ENCODE assay signal across 23 cellular contexts in the genomic region with DNA sequence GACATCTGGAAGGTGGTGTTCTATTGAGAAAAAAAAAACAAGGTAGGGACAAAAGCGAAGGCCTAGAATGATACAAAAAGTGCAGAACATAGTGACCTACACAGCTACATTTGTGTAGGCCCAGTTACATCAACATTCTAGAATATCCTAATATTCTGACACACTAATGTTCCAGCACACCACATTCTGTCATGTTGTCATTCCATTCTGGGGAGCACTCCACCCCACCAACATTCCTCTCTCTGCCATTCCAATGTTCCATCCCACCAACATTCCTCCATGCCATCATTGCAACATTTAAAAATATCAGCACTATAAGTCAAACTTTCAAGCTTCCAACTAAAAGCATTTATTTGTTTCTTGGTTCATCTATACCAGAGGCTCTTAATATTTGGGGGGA. TPM values are rescaled to one million over a fixed set of nuclear protein-coding genes. Genes with fewer than 3 reads are reported as not detected.
DNase-seq lines count a peak whose midpoint lies in the region; ATAC-seq and TF ChIP-seq lines count a peak whose summit lies in the region.
"Had no signal": no experiment of that assay in that cellular context is flagged by ENCODE, and none has a peak within 500 bp of the region (broad histone marks: within the 10 kb centered on the region; RNA-seq: fewer than 3 reads in every experiment).

No MANE protein-coding gene starts in this region.

- intact Hi-C loops in CD4-positive, alpha-beta memory T cell (cut with micrococcal nuclease): loop anchor here (5.0 kb wide), 1 partner anchor 37 kb away; a partner anchor contains a TSS

- H3K36me3 ChIP-seq in ACC112 (ENCODE audit: insufficient read depth, low read length) (no peaks in the 10 kb centered on the region), brain microvascular endothelial cell (replicated peaks) (no peaks in the 10 kb centered on the region)
- peaks cover 20% of the 10 kb centered on the region for H3K36me3 ChIP-seq in CD4-positive, alpha-beta memory T cell (ENCODE audit: insufficient read depth, low read length)
- H3K36me3 ChIP-seq: lower lobe of right lung had no signal

- peak overlapping the region; percentile 47 for H3K27ac Mint-ChIP-seq in HFFc6
- peak overlapping the region in 1 of 7 donors; percentile 40 for H3K27ac Mint-ChIP-seq in CD4-positive, alpha-beta memory T cell
- H3K27ac Mint-ChIP-seq in T-helper 2 cell treated with Interferon-gamma antibody and Interleukin-4, amounts not matched to agents 5 μg/mL and 100 μg/mL, for 36 hours: no peak overlapping the region
- H3K27ac Mint-ChIP-seq: activated naive CD4-positive, alpha-beta T cell treated with anti-CD3 and anti-CD28 coated beads, Interleukin-2, amount 10 ng/mL, durations not matched to agents 7 days and 5 days; CD8-positive, alpha-beta T cell; effector memory CD8-positive, alpha-beta T cell; GM23338; stimulated activated naive CD8-positive, alpha-beta T cell treated with anti-CD3 and anti-CD28 coated beads, Interleukin-15, Interleukin-2, amounts not matched to agents 100 ng/mL and 50 ng/mL, for 24 hours had no signal

- H3K9me3 ChIP-seq in CD4-positive, alpha-beta memory T cell (ENCODE audit: control insufficient read depth in 1 of 2, low read length in 2 of 2): no peaks in the 10 kb centered on the region
- H3K9me3 ChIP-seq: lower lobe of right lung had no signal

- H3K4me1 ChIP-seq in ACC112 (ENCODE audit: control insufficient read depth, insufficient read depth, low read length, unreplicated experiment): peaks cover 29% of the 10 kb centered on the region
- H3K4me1 ChIP-seq in CD4-positive, alpha-beta memory T cell (ENCODE audit: insufficient read depth, low read length): peaks cover 6% of the 10 kb centered on the region
- H3K4me1 ChIP-seq: lower lobe of right lung had no signal

- CTCF ChIA-PET in CD4-positive, alpha-beta memory T cell (lab: Charles Lee; ENCODE audit: partially characterized antibody): interaction anchor here (0.5 to 4.3 kb wide), 2 partner anchors 16 to 391 kb away, joined by 3 to 21 read pairs; no protein-coding TSS in a partner anchor

- DNase-seq in HFFc6 (peak; percentile 52), brain microvascular endothelial cell (peak; percentile 41), iris pigment epithelial cell (ENCODE audit: low read depth) (peak; percentile 43)
- no peak for DNase-seq in CD4-positive, alpha-beta memory T cell
- DNase-seq in T-helper 2 cell treated with Interferon-gamma antibody and Interleukin-4, amounts not matched to agents 5 μg/mL and 100 μg/mL, for 36 hours (ENCODE audit: low spot score): no peak
- DNase-seq: 8988T; activated CD4-positive, alpha-beta T cell treated with anti-CD3 and anti-CD28 coated beads, Interleukin-2, amount 50 U/mL, for 1 hour; activated naive CD4-positive, alpha-beta T cell treated with anti-CD3 and anti-CD28 coated beads, Interleukin-2, amount 10 ng/mL, durations not matched to agents 7 days and 5 days; activated T-cell treated with anti-CD3 and anti-CD28 coated beads, Interleukin-2, amount 50 U/mL, for 1 hour; CD8-positive, alpha-beta T cell; effector memory CD8-positive, alpha-beta T cell; lower lobe of right lung; MM.1S; naive thymus-derived CD8-positive, alpha-beta T cell; NCI-H2029 treated with DMSO at 0.1 percent for 48 hours; NCI-H510A treated with DMSO at 0.1 percent for 48 hours had no signal

- no peaks in the 10 kb centered on the region for H3K27me3 Mint-ChIP-seq in HFFc6 (ENCODE audit: insufficient read depth)
- no peaks in the 10 kb centered on the region for H3K27me3 Mint-ChIP-seq in CD4-positive, alpha-beta memory T cell
- no peaks in the 10 kb centered on the region for H3K27me3 Mint-ChIP-seq in T-helper 2 cell treated with Interferon-gamma antibody and Interleukin-4, amounts not matched to agents 5 μg/mL and 100 μg/mL, for 36 hours (ENCODE audit: low read depth)
- H3K27me3 Mint-ChIP-seq: activated naive CD4-positive, alpha-beta T cell treated with anti-CD3 and anti-CD28 coated beads, Interleukin-2, amount 10 ng/mL, durations not matched to agents 7 days and 5 days; effector memory CD8-positive, alpha-beta T cell; naive thymus-derived CD8-positive, alpha-beta T cell; stimulated activated naive CD8-positive, alpha-beta T cell treated with anti-CD3 and anti-CD28 coated beads, Interleukin-15, Interleukin-2, amounts not matched to agents 100 ng/mL and 50 ng/mL, for 24 hours had no signal

- H3K4me3 ChIP-seq in ACC112 (ENCODE audit: low read depth, low read length) (no peak overlapping the region), brain microvascular endothelial cell (ENCODE audit: low read depth, low read length) (no peak overlapping the region)
- no peak overlapping the region for H3K4me3 ChIP-seq in CD4-positive, alpha-beta memory T cell (ENCODE audit: low read length in 2 of 2)
- H3K4me3 ChIP-seq: GM23338, lower lobe of right lung had no signal

- H3K4me3 Mint-ChIP-seq in HFFc6: no peak overlapping the region
- H3K4me3 Mint-ChIP-seq in CD4-positive, alpha-beta memory T cell: no peak overlapping the region
- no peak overlapping the region for H3K4me3 Mint-ChIP-seq in T-helper 2 cell treated with Interferon-gamma antibody and Interleukin-4, amounts not matched to agents 5 μg/mL and 100 μg/mL, for 36 hours
- H3K4me3 Mint-ChIP-seq: activated naive CD4-positive, alpha-beta T cell treated with anti-CD3 and anti-CD28 coated beads, Interleukin-2, amount 10 ng/mL, durations not matched to agents 7 days and 5 days; CD8-positive, alpha-beta T cell; effector memory CD8-positive, alpha-beta T cell; GM23338; naive thymus-derived CD8-positive, alpha-beta T cell; stimulated activated naive CD8-positive, alpha-beta T cell treated with anti-CD3 and anti-CD28 coated beads, Interleukin-15, Interleukin-2, amounts not matched to agents 100 ng/mL and 50 ng/mL, for 24 hours had no signal

- H3K27ac ChIP-seq in ACC112 (ENCODE audit: low read depth, low read length) (peak overlapping the region; percentile 11; the same call in 1 of the 2 replicates), brain microvascular endothelial cell (no peak overlapping the region)
- no peak overlapping the region for H3K27ac ChIP-seq in CD4-positive, alpha-beta memory T cell (ENCODE audit: low read depth, low read length)
- H3K27ac ChIP-seq: lower lobe of right lung had no signal

- H2AFZ ChIP-seq in ACC112 (ENCODE audit: low read length, unreplicated experiment): no peak overlapping the region
- H2AFZ ChIP-seq: GM23338 had no signal

- in situ Hi-C loops in brain microvascular endothelial cell (cut with HindIII; ENCODE audit: low pct_ligation_motif_present, low sequenced_read_pairs): no loop called here

- ATAC-seq in HG02759 (IDR thresholded peaks at IDR 0.05; ENCODE audit: unreplicated experiment): no peak
- ATAC-seq in HG03139 (IDR thresholded peaks at IDR 0.05; ENCODE audit: unreplicated experiment): no peak
- ATAC-seq: CD8-positive, alpha-beta T cell; effector memory CD8-positive, alpha-beta T cell; lower lobe of right lung; naive thymus-derived CD8-positive, alpha-beta T cell had no signal

- no peaks in the 10 kb centered on the region for H3K36me3 Mint-ChIP-seq in HFFc6 (ENCODE audit: low read depth)
- H3K36me3 Mint-ChIP-seq in CD4-positive, alpha-beta memory T cell: peaks cover 42 to 47% of the 10 kb centered on the region in 2 donors
- peaks cover 3% of the 10 kb centered on the region for H3K36me3 Mint-ChIP-seq in T-helper 2 cell treated with Interferon-gamma antibody and Interleukin-4, amounts not matched to agents 5 μg/mL and 100 μg/mL, for 36 hours (ENCODE audit: low read depth)

- peaks cover 26% of the 10 kb centered on the region for H3K4me1 Mint-ChIP-seq in HFFc6 (ENCODE audit: low read depth)
- H3K4me1 Mint-ChIP-seq in CD4-positive, alpha-beta memory T cell: peaks cover 4 to 9% (median 6%) of the 10 kb centered on the region in 4 donors
- H3K4me1 Mint-ChIP-seq in T-helper 2 cell treated with Interferon-gamma antibody and Interleukin-4, amounts not matched to agents 5 μg/mL and 100 μg/mL, for 36 hours (ENCODE audit: low read depth): peaks cover 8% of the 10 kb centered on the region

- H3K27me3 ChIP-seq in ACC112 (ENCODE audit: insufficient read depth, low read length) (no peaks in the 10 kb centered on the region), brain microvascular endothelial cell (replicated peaks) (no peaks in the 10 kb centered on the region)
- no peaks in the 10 kb centered on the region for H3K27me3 ChIP-seq in CD4-positive, alpha-beta memory T cell (ENCODE audit: insufficient read depth, low read length)

- H3K79me2 ChIP-seq in ACC112 (ENCODE audit: control insufficient read depth, insufficient read depth, low read length, unreplicated experiment): no peaks in the 10 kb centered on the region

- TF ChIP-seq CTCF in HFFc6 (IDR thresholded peaks at IDR 0.05): no peak
- TF ChIP-seq CTCF in brain microvascular endothelial cell (IDR thresholded peaks at IDR 0.05; ENCODE audit: low read depth, low read length, missing control alignments): no peak

- POLR2A ChIA-PET in CD4-positive, alpha-beta memory T cell (lab: Charles Lee; ENCODE audit: partially characterized antibody): interaction anchor here (0.6 to 1.7 kb wide), 2 partner anchors 37 to 64 kb away, joined by 3 to 5 read pairs; a partner anchor contains a TSS

- no peaks in the 10 kb centered on the region for H3K9me3 Mint-ChIP-seq in HFFc6
- H3K9me3 Mint-ChIP-seq in CD4-positive, alpha-beta memory T cell: no peaks in the 10 kb centered on the region
- no peaks in the 10 kb centered on the region for H3K9me3 Mint-ChIP-seq in T-helper 2 cell treated with Interferon-gamma antibody and Interleukin-4, amounts not matched to agents 5 μg/mL and 100 μg/mL, for 36 hours
- H3K9me3 Mint-ChIP-seq: activated naive CD4-positive, alpha-beta T cell treated with anti-CD3 and anti-CD28 coated beads, Interleukin-2, amount 10 ng/mL, durations not matched to agents 7 days and 5 days; CD8-positive, alpha-beta T cell; effector memory CD8-positive, alpha-beta T cell; GM23338; naive thymus-derived CD8-positive, alpha-beta T cell; stimulated activated naive CD8-positive, alpha-beta T cell treated with anti-CD3 and anti-CD28 coated beads, Interleukin-15, Interleukin-2, amounts not matched to agents 100 ng/mL and 50 ng/mL, for 24 hours had no signal

RNA-seq across cellular contexts. Expression of a gene that starts 28.5 kb away (rescaled TPM):
- 10 to 100 TPM; 17.8 to 25.8 (median 20.1) TPM for total RNA-seq in HFFc6 (2021; fragmentation: NEBNext Ultra II Directional; extraction: Animal tissue kit (Norgen Biotek cat#: 25700))
- total RNA-seq in CD4-positive, alpha-beta memory T cell: 1 to 10 TPM; 2.9 to 3.9 TPM
- 1 to 10 TPM; 2.3 to 5.3 TPM for polyA plus RNA-seq in CD4-positive, alpha-beta memory T cell

RNA-seq across cellular contexts. Expression of a gene that starts 36.7 kb away (rescaled TPM):
- total RNA-seq in HFFc6 (2021; fragmentation: NEBNext Ultra II Directional; extraction: Animal tissue kit (Norgen Biotek cat#: 25700)): not detected
- 10 to 100 TPM; 64.8 to 75.6 TPM for total RNA-seq in CD4-positive, alpha-beta memory T cell
- 1 to 10 TPM; 3.2 to 8.4 TPM for polyA plus RNA-seq in CD4-positive, alpha-beta memory T cell
- total RNA-seq: cardiac septum, urinary bladder had no signal

RNA-seq across cellular contexts. Expression of a gene that starts 56.6 kb away (rescaled TPM):
- total RNA-seq in HFFc6 (2021; fragmentation: NEBNext Ultra II Directional; extraction: Animal tissue kit (Norgen Biotek cat#: 25700)): 10 to 100 TPM; 23.5 to 31.3 (median 28.4) TPM
- 10 to 100 TPM; 21.7 to 23.1 TPM for total RNA-seq in CD4-positive, alpha-beta memory T cell
- polyA plus RNA-seq in CD4-positive, alpha-beta memory T cell: 10 to 100 TPM in 1 of 2 donors, 1 to 10 TPM in 1; 6.1 to 17.2 TPM

Comparison
In these comparisons a context has a peak if more than half of its experiments do, and no peak if none do; other contexts are left out.
1. DNase-seq: peak in HFFc6 (single experiment), brain microvascular endothelial cell (single experiment) and iris pigment epithelial cell (single experiment); none in CD4-positive, alpha-beta memory T cell (0 of 5) and T-helper 2 cell treated with Interferon-gamma antibody and Interleukin-4, amounts not matched to agents 5 μg/mL and 100 μg/mL, for 36 hours (single experiment).
2. RNA of a gene that starts 36.7 kb away (total RNA-seq): 64.8 to 75.6 TPM in CD4-positive, alpha-beta memory T cell; not detected in HFFc6; every median in the first group is over 10 times any median in the second.